ENCODE assay signal across 11 cellular contexts in genomic region chr3:5194341-5194740, GRCh38. TPM values are rescaled to one million over a fixed set of nuclear protein-coding genes. Genes with fewer than 3 reads are reported as not detected.
DNase-seq lines count a peak whose midpoint lies in the region; ATAC-seq and TF ChIP-seq lines count a peak whose summit lies in the region.
"Had no signal": no experiment of that assay in that cellular context is flagged by ENCODE, and none has a peak within 500 bp of the region (broad histone marks: within the 10 kb centered on the region; RNA-seq: fewer than 3 reads in every experiment).

No MANE protein-coding gene starts in this region.

- CTCF ChIA-PET in Panc1 (lab: Charles Lee) = no interaction called here

- intact Hi-C loops in Panc1 (cut with micrococcal nuclease; ENCODE audit: unreplicated experiment) = no loop called here

- H3K4me3 ChIP-seq in DOHH2 (ENCODE audit: low read length) (peak overlapping the region; percentile 46), Panc1 (ENCODE audit: low read depth in 2 of 2, low read length in 2 of 2) (no peak overlapping the region), skeletal muscle tissue (ENCODE audit: low read length in 3 of 3) (no peak overlapping the region)

- TF ChIP-seq CTCF in DOHH2 (IDR thresholded peaks at IDR 0.05; ENCODE audit: low read depth, low read length, poor library complexity, severe bottlenecking) = no peak
- TF ChIP-seq CTCF in Panc1 (IDR thresholded peaks at IDR 0.05) = no peak

- H3K27me3 ChIP-seq in DOHH2 (ENCODE audit: control insufficient read depth, low read length) = no peaks in the 10 kb centered on the region
- no peaks in the 10 kb centered on the region for H3K27me3 ChIP-seq in Panc1 (ENCODE audit: control insufficient read depth, insufficient read depth, low read length)
- H3K27me3 ChIP-seq in skeletal muscle tissue (ENCODE audit: control insufficient read depth in 3 of 3, insufficient read depth in 3 of 3, low read length in 3 of 3) = no peaks in the 10 kb centered on the region

- H3K9me3 ChIP-seq in DOHH2 (ENCODE audit: control insufficient read depth, insufficient read depth, low read length) (no peaks in the 10 kb centered on the region), Panc1 (ENCODE audit: control insufficient read depth, insufficient read depth, low read depth, low read length) (no peaks in the 10 kb centered on the region), skeletal muscle tissue (ENCODE audit: control insufficient read depth in 3 of 3, low read length in 3 of 3) (no peaks in the 10 kb centered on the region)

- ATAC-seq in Panc1 (no peak), GM18861 (IDR thresholded peaks at IDR 0.05; ENCODE audit: unreplicated experiment) (no peak)

- H3K4me2 ChIP-seq in DOHH2 (ENCODE audit: low read length) = peak overlapping the region; percentile 96

- no TSS peak for BruUV-seq in Panc1 (replicated peaks; lab: Mats Ljungman, UMichigan)

- peaks cover 20% of the 10 kb centered on the region for H4K20me1 ChIP-seq in DOHH2 (ENCODE audit: control insufficient read depth, insufficient read depth, low read depth, low read length)

- DNase-seq in Panc1 (ENCODE audit: low read depth, low spot score) = no peak
- peak; percentile 11 for DNase-seq in dermis blood vessel endothelial cell
- DNase-seq in SIG-M5 (lab: John Stamatoyannopoulos, UW) = no peak
- DNase-seq in epidermal melanocyte (ENCODE audit: insufficient read length, low spot score) = no peak
- no peak for DNase-seq in iPS-NIHi7 (ENCODE audit: extremely low spot score)
- DNase-seq: activated CD4-positive, alpha-beta T cell treated with anti-CD3 and anti-CD28 coated beads, Interleukin-2, amount 50 U/mL, for 1 hour; NCI-H1048; stimulated activated CD4-positive, alpha-beta T cell treated with anti-CD3 and anti-CD28 coated beads, Interleukin-2, amount 100 ng/mL, for 48 hours had no signal

- no peak overlapping the region for H3K9ac ChIP-seq in skeletal muscle tissue (ENCODE audit: low read depth in 1 of 3, low read length in 3 of 3)

- POLR2A ChIA-PET in Panc1 (lab: Charles Lee) = no interaction called here

- H3K4me1 ChIP-seq in DOHH2 (ENCODE audit: control insufficient read depth, low read length) = peaks cover 83% of the 10 kb centered on the region
- H3K4me1 ChIP-seq in Panc1 (ENCODE audit: control insufficient read depth, insufficient read depth, low read length) = peaks cover 22% of the 10 kb centered on the region; the same call in 1 of the 2 replicates
- peaks cover 20 to 29% (median 21%) of the 10 kb centered on the region in 3 donors for H3K4me1 ChIP-seq in skeletal muscle tissue (ENCODE audit: control insufficient read depth in 3 of 3, insufficient read depth in 3 of 3, low read length in 3 of 3)

- H3K79me2 ChIP-seq in DOHH2 (ENCODE audit: control insufficient read depth, low read length) = peaks cover 100% of the 10 kb centered on the region

- peaks cover 50% of the 10 kb centered on the region for H3F3A ChIP-seq in DOHH2 (ENCODE audit: control insufficient read depth, insufficient read depth)

- peak overlapping the region; percentile 95 for H3K27ac ChIP-seq in DOHH2 (ENCODE audit: low read depth, low read length)
- peak overlapping the region; percentile 72 for H3K27ac ChIP-seq in Panc1 (ENCODE audit: low read length)
- peak overlapping the region; percentile 65 for H3K27ac ChIP-seq in skeletal muscle tissue (ENCODE audit: low read depth, low read length)

- in situ Hi-C loops in Panc1 (cut with HindIII; ENCODE audit: low pct_unique_long_range_greater_than_20kb, low sequenced_read_pairs) = no loop called here

- no peaks in the 10 kb centered on the region for H3K9me2 ChIP-seq in DOHH2 (replicated peaks; ENCODE audit: control insufficient read depth, low read length)

- H3K36me3 ChIP-seq in DOHH2 (ENCODE audit: control insufficient read depth, low read length) (peaks cover 92% of the 10 kb centered on the region), Panc1 (ENCODE audit: control insufficient read depth, insufficient read depth, low read length) (no peaks in the 10 kb centered on the region), skeletal muscle tissue (ENCODE audit: control insufficient read depth in 3 of 3, insufficient read depth in 3 of 3, low read length in 3 of 3) (peaks cover 0 to 8% (median 0%) of the 10 kb centered on the region in 3 donors)

RNA-seq across cellular contexts. Expression of gene EDEM1, which starts 6.8 kb away (rescaled TPM):
- total RNA-seq in Panc1 (2021; ENCODE audit: unreplicated experiment) (44.6 TPM), dermis blood vessel endothelial cell (18.0 and 22.9 TPM in 2 replicates), skeletal muscle tissue (5.7 TPM)
- 14.6 TPM for polyA plus RNA-seq in Panc1 (2012; ENCODE audit: insufficient read length)
